Comparison of ENCODE assay signal across 20 cellular contexts in the genomic region with DNA sequence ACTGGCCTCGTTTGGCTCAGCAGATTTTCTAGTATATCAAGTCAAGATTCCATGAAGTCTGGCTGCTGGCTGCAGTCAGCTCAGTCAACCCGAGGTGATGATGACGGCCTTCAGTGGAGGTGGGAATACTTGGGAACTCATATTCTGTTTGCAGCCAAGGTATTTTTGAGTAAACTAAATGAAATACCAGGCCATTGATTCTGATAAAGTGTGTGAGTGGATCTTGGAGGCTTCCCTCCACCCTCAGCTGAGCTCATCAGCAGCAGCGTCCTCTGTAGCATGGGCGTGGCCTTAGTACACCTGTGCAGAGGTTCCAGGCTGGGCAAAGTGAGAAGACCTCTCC. TPM values are rescaled to one million over a fixed set of nuclear protein-coding genes. Genes with fewer than 3 reads are reported as not detected.
DNase-seq lines count a peak whose midpoint lies in the region; ATAC-seq and TF ChIP-seq lines count a peak whose summit lies in the region.
"Had no signal": no experiment of that assay in that cellular context is flagged by ENCODE, and none has a peak within 500 bp of the region (broad histone marks: within the 10 kb centered on the region; RNA-seq: fewer than 3 reads in every experiment).

No MANE protein-coding gene starts in this region.

- H3K27ac ChIP-seq in H9 (ENCODE audit: insufficient read length, low read depth, low read length) (no peak overlapping the region), parathyroid adenoma (peak overlapping the region; percentile 6)
- H3K27ac ChIP-seq: BLaER1 had no signal

- H3K79me2 ChIP-seq in H9 (ENCODE audit: insufficient read depth, low read length), result peaks cover 1% of the 10 kb centered on the region; the same call in 1 of the 2 replicates
- H3K79me2 ChIP-seq in parathyroid adenoma, result peaks cover 27% of the 10 kb centered on the region

- no peak overlapping the region for H3K23ac ChIP-seq in H9 (ENCODE audit: insufficient read length, low read depth, low read length)

- H3K14ac ChIP-seq in H9 (ENCODE audit: insufficient read depth, low read length), result no peak overlapping the region; the same call in 1 of the 2 replicates

- H4K8ac ChIP-seq in H9 (replicated peaks; ENCODE audit: insufficient read length, low read depth, low read length), result no peak overlapping the region

- DNase-seq in activated CD8-positive, alpha-beta memory T cell treated with anti-CD3 and anti-CD28 coated beads, Interleukin-2, amount 50 U/mL, for 48 hours, result peak; percentile 15
- no peak for DNase-seq in activated CD8-positive, alpha-beta memory T cell treated with anti-CD3 and anti-CD28 coated beads, Interleukin-2, amount 10 ng/mL, durations not matched to agents 7 days and 5 days
- DNase-seq in H9 (no peak), endothelial cell (ENCODE audit: low spot score) (no peak), iPS-NIHi7 (ENCODE audit: extremely low spot score) (no peak), foreskin fibroblast (no peak)
- DNase-seq: 8988T, DMS153, H7, NCI-H1105, NCI-H1694 treated with DMSO at 0.1 percent for 48 hours, NCI-H748 treated with DMSO at 0.1 percent for 48 hours, OCI-M1, SIG-M5 had no signal

- H3K9me3 ChIP-seq in H9 (ENCODE audit: control insufficient read depth, low read depth, low read length) (no peaks in the 10 kb centered on the region), parathyroid adenoma (ENCODE audit: control insufficient read depth, low read length) (no peaks in the 10 kb centered on the region)
- H3K9me3 ChIP-seq: BLaER1 had no signal

- no CpG with 5 or more reads among the region's 5 CpGs for WGBS in H9 (ENCODE audit: extremely low coverage, insufficient read length, low lambda C conversion rate)

- H3K4me1 ChIP-seq in H9 (ENCODE audit: insufficient read depth, low read length) (peaks cover 2% of the 10 kb centered on the region; the same call in 1 of the 2 replicates), parathyroid adenoma (peaks cover 9% of the 10 kb centered on the region)
- H3K4me1 ChIP-seq: BLaER1 had no signal

- no peak for ATAC-seq in activated CD8-positive, alpha-beta memory T cell treated with anti-CD3 and anti-CD28 coated beads, Interleukin-2, amount 10 ng/mL, durations not matched to agents 7 days and 5 days
- ATAC-seq in GM19455 (IDR thresholded peaks at IDR 0.05; ENCODE audit: unreplicated experiment), result no peak

- H3K27ac Mint-ChIP-seq in activated CD8-positive, alpha-beta memory T cell treated with anti-CD3 and anti-CD28 coated beads, Interleukin-2, amount 10 ng/mL, durations not matched to agents 7 days and 5 days, result no peak overlapping the region
- H3K27ac Mint-ChIP-seq in H9 (peak overlapping the region; percentile 56 to 93 (median 91); a peak in 5 of 7 replicates), endothelial cell (ENCODE audit: unreplicated experiment) (peak overlapping the region; percentile 48)

- no peak overlapping the region for H4K91ac ChIP-seq in H9 (ENCODE audit: insufficient read length, low read depth, low read length)

- no peak overlapping the region for H2BK15ac ChIP-seq in H9 (ENCODE audit: low read depth, low read length)

- no peak overlapping the region for H3K4me3 Mint-ChIP-seq in activated CD8-positive, alpha-beta memory T cell treated with anti-CD3 and anti-CD28 coated beads, Interleukin-2, amount 10 ng/mL, durations not matched to agents 7 days and 5 days
- H3K4me3 Mint-ChIP-seq in H9 (no peak overlapping the region), endothelial cell (ENCODE audit: unreplicated experiment) (no peak overlapping the region)
- H3K4me3 Mint-ChIP-seq: IgD-negative memory B cell had no signal

- H3K18ac ChIP-seq in H9 (ENCODE audit: insufficient read length, low read depth, low read length), result no peak overlapping the region

- H3K4me3 ChIP-seq in parathyroid adenoma (ENCODE audit: low read depth, low read length) (no peak overlapping the region), foreskin fibroblast (ENCODE audit: low read depth in 1 of 2, low read length in 2 of 2) (no peak overlapping the region)
- H3K4me3 ChIP-seq: BLaER1 had no signal

- no peak overlapping the region for H3T11ph ChIP-seq in H9 (ENCODE audit: low read length)

- H3K79me1 ChIP-seq in H9 (ENCODE audit: insufficient read depth, low read depth, low read length, poor library complexity, severe bottlenecking), result peaks cover 6% of the 10 kb centered on the region

- H2BK20ac ChIP-seq in H9 (ENCODE audit: low read depth, low read length, poor library complexity, severe bottlenecking), result no peak overlapping the region

- H2AFZ ChIP-seq in H9 (ENCODE audit: low read length), result no peak overlapping the region
- H2AFZ ChIP-seq in parathyroid adenoma, result no peak overlapping the region

- H3K36me3 Mint-ChIP-seq in activated CD8-positive, alpha-beta memory T cell treated with anti-CD3 and anti-CD28 coated beads, Interleukin-2, amount 10 ng/mL, durations not matched to agents 7 days and 5 days, result peaks cover 19% of the 10 kb centered on the region
- H3K36me3 Mint-ChIP-seq in H9 (ENCODE audit: insufficient read depth in 1 of 3, low read depth in 3 of 3) (peaks cover 10 to 47% (median 39%) of the 10 kb centered on the region in 3 experiments; a peak in 6 of 7 replicates), endothelial cell (ENCODE audit: low read depth, unreplicated experiment) (peaks cover 31% of the 10 kb centered on the region)
- H3K36me3 Mint-ChIP-seq: IgD-negative memory B cell had no signal

- H4K5ac ChIP-seq in H9 (ENCODE audit: insufficient read length, low read depth, low read length), result no peak overlapping the region

- no peak overlapping the region for H2AK5ac ChIP-seq in H9 (ENCODE audit: insufficient read length, low read length)

- no peaks in the 10 kb centered on the region for H3K27me3 ChIP-seq in H9 (ENCODE audit: insufficient read depth, low read length)
- H3K27me3 ChIP-seq in parathyroid adenoma (ENCODE audit: control insufficient read depth, insufficient read depth, low read length), result no peaks in the 10 kb centered on the region
- H3K27me3 ChIP-seq: BLaER1 had no signal

- no peaks in the 10 kb centered on the region for H3K36me3 ChIP-seq in parathyroid adenoma (ENCODE audit: control insufficient read depth, insufficient read depth, low read length)

- no peaks in the 10 kb centered on the region for H4K20me1 ChIP-seq in H9 (ENCODE audit: control insufficient read depth, insufficient read depth, insufficient read length)

- H3K4ac ChIP-seq in H9 (ENCODE audit: low read depth, low read length), result no peak overlapping the region

- no peak overlapping the region for H2BK12ac ChIP-seq in H9 (ENCODE audit: insufficient read length, low read depth, low read length)

- H2BK120ac ChIP-seq in H9 (ENCODE audit: low read depth, low read length, poor library complexity, severe bottlenecking), result no peak overlapping the region

- no peaks in the 10 kb centered on the region for H3K9me3 Mint-ChIP-seq in activated CD8-positive, alpha-beta memory T cell treated with anti-CD3 and anti-CD28 coated beads, Interleukin-2, amount 10 ng/mL, durations not matched to agents 7 days and 5 days (ENCODE audit: low read depth)
- H3K9me3 Mint-ChIP-seq in H9 (no peaks in the 10 kb centered on the region), endothelial cell (ENCODE audit: unreplicated experiment) (no peaks in the 10 kb centered on the region)
- H3K9me3 Mint-ChIP-seq: IgD-negative memory B cell had no signal

- no peak for TF ChIP-seq CTCF in H9 (conservative IDR thresholded peaks at IDR 0.05)
- no peak for TF ChIP-seq CTCF in endothelial cell (IDR thresholded peaks at IDR 0.05; ENCODE audit: unreplicated experiment)
- TF ChIP-seq CTCF in parathyroid adenoma (IDR thresholded peaks at IDR 0.05), result no peak
- no peak for TF ChIP-seq CTCF in foreskin fibroblast (IDR thresholded peaks at IDR 0.05; ENCODE audit: low read depth, low read length)

- H3K9ac ChIP-seq in H9 (ENCODE audit: extremely low read depth, insufficient read length, low read length) (no peak overlapping the region), parathyroid adenoma (no peak overlapping the region)
- H3K9ac ChIP-seq: BLaER1 had no signal

- CTCF ChIA-PET in activated CD8-positive, alpha-beta memory T cell treated with anti-CD3 and anti-CD28 coated beads, Interleukin-2, amount 10 ng/mL, durations not matched to agents 7 days and 5 days (lab: Charles Lee), result no interaction called here

- no peaks in the 10 kb centered on the region for H3K23me2 ChIP-seq in H9 (ENCODE audit: insufficient read length, low read depth, low read length, poor library complexity, severe bottlenecking)

- H3K4me1 Mint-ChIP-seq in activated CD8-positive, alpha-beta memory T cell treated with anti-CD3 and anti-CD28 coated beads, Interleukin-2, amount 10 ng/mL, durations not matched to agents 7 days and 5 days, result peaks cover 4% of the 10 kb centered on the region
- peaks cover 17 to 19% of the 10 kb centered on the region in 2 experiments for H3K4me1 Mint-ChIP-seq in H9
- H3K4me1 Mint-ChIP-seq in endothelial cell (ENCODE audit: unreplicated experiment), result peaks cover 23% of the 10 kb centered on the region

- H3K27me3 Mint-ChIP-seq in activated CD8-positive, alpha-beta memory T cell treated with anti-CD3 and anti-CD28 coated beads, Interleukin-2, amount 10 ng/mL, durations not matched to agents 7 days and 5 days, result no peaks in the 10 kb centered on the region
- no peaks in the 10 kb centered on the region for H3K27me3 Mint-ChIP-seq in H9 (ENCODE audit: low read depth)
- H3K27me3 Mint-ChIP-seq in endothelial cell (ENCODE audit: unreplicated experiment), result peaks cover 1% of the 10 kb centered on the region
- H3K27me3 Mint-ChIP-seq: IgD-negative memory B cell had no signal

- H3K56ac ChIP-seq in H9 (ENCODE audit: insufficient read length, low read depth, low read length), result no peak overlapping the region

- no peak overlapping the region for H2BK5ac ChIP-seq in H9 (ENCODE audit: insufficient read length, low read length)

- H3K4me2 ChIP-seq in H9 (ENCODE audit: insufficient read depth, insufficient read length, low read length) (no peak overlapping the region), parathyroid adenoma (ENCODE audit: low read length) (no peak overlapping the region)
- H3K4me2 ChIP-seq: BLaER1 had no signal

RNA-seq across cellular contexts. Expression of gene TACO1, which starts 22.0 kb away (rescaled TPM):
- total RNA-seq in activated CD8-positive, alpha-beta memory T cell treated with anti-CD3 and anti-CD28 coated beads, Interleukin-2, amount 10 ng/mL, durations not matched to agents 7 days and 5 days, result 10 to 100 TPM; 23.3 to 27.8 TPM
- total RNA-seq in H9 (2021) (28.9 and 30.2 TPM in 2 replicates), endothelial cell (ENCODE audit: unreplicated experiment) (19.4 TPM)

RNA-seq across cellular contexts. Expression of gene DCAF7, which starts 28.5 kb away (rescaled TPM):
- 100 to 1,000 TPM; 129 to 139 TPM for total RNA-seq in activated CD8-positive, alpha-beta memory T cell treated with anti-CD3 and anti-CD28 coated beads, Interleukin-2, amount 10 ng/mL, durations not matched to agents 7 days and 5 days
- 86.2 and 88.8 TPM in 2 replicates for total RNA-seq in H9 (2021)
- 123 TPM for total RNA-seq in endothelial cell (ENCODE audit: unreplicated experiment)

RNA-seq across cellular contexts. Expression of gene MAP3K3, which starts 43.5 kb away (rescaled TPM):
- 10 to 100 TPM; 29.0 to 36.5 TPM for total RNA-seq in activated CD8-positive, alpha-beta memory T cell treated with anti-CD3 and anti-CD28 coated beads, Interleukin-2, amount 10 ng/mL, durations not matched to agents 7 days and 5 days
- total RNA-seq in H9 (2021) (21.1 and 24.3 TPM in 2 replicates), endothelial cell (ENCODE audit: unreplicated experiment) (112 TPM)

RNA-seq across cellular contexts. Expression of gene KCNH6, which starts 55.6 kb away (rescaled TPM):
- total RNA-seq in activated CD8-positive, alpha-beta memory T cell treated with anti-CD3 and anti-CD28 coated beads, Interleukin-2, amount 10 ng/mL, durations not matched to agents 7 days and 5 days, result not detected
- total RNA-seq in H9 (2021), result 1.6 and 2.3 TPM in 2 replicates
- total RNA-seq in endothelial cell (ENCODE audit: unreplicated experiment), result 18.6 TPM
- total RNA-seq: LHCN-M2, RPMI7951 had no signal
